ENCODE assay signal across 28 cellular contexts in the genomic region with DNA sequence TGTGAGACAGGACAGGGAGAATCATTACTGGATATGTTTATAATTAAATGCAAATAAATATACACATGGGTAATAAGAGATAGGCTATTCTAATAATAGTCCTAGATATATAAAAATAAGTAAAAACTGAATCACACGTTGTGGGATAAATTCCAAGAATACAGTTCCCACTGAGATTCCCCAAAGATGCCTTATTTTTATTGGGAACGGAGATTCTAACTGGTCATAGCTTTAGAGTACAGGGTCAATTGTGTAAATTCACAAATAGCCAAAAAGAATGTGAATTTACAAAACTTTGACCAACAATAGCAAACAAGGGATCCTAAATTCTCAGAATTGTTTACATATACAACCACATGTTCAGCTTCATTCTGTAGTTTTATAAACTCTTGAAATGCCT.
"Had no signal": no experiment of that assay in that cellular context is flagged by ENCODE, and none has a peak within 500 bp of the region (broad histone marks: within the 10 kb centered on the region; RNA-seq: fewer than 3 reads in every experiment).

No MANE protein-coding gene starts in this region.

- FAIRE-seq: islet of Langerhans, urothelium cell line had no signal

- H3K27me3 ChIP-seq: colonic mucosa, esophagus squamous epithelium, heart right ventricle, left lung, neural progenitor cell, right atrium auricular region, stomach, testis, tibial artery, upper lobe of left lung had no signal

- H3K9me3 ChIP-seq: colonic mucosa, esophagus squamous epithelium, heart right ventricle, left lung, prostate gland, right atrium auricular region, stomach, testis, tibial artery, upper lobe of left lung had no signal

- H3K36me3 ChIP-seq: colonic mucosa, esophagus squamous epithelium, left lung, neural progenitor cell, prostate gland, right atrium auricular region, upper lobe of left lung had no signal

- H3K27ac ChIP-seq: colonic mucosa, esophagus squamous epithelium, heart right ventricle, left lung, neural progenitor cell, prostate gland, right atrium auricular region, stomach, testis, tibial artery, upper lobe of left lung had no signal

- ATAC-seq: heart right ventricle; left lung; naive thymus-derived CD4-positive, alpha-beta T cell; sciatic nerve; stimulated activated effector memory CD8-positive, alpha-beta T cell treated with anti-CD3 and anti-CD28 coated beads, Interleukin-12 subunit alpha, Interleukin-12 subunit beta, amount 100 ng/mL, for 72 hours had no signal

- H3K4me3 ChIP-seq: colonic mucosa, esophagus squamous epithelium, heart right ventricle, left lung, neural progenitor cell, prostate gland, right atrium auricular region, stomach, testis, tibial artery, upper lobe of left lung had no signal

- DNase-seq: colonic mucosa; effector memory CD4-positive, alpha-beta T cell; erythroblast; esophagus squamous epithelium; foreskin melanocyte; glutamatergic neuron; heart right ventricle; hippocampal formation; left cardiac atrium; left lung; mesenchymal stem cell; midbrain; naive thymus-derived CD4-positive, alpha-beta T cell; stimulated activated CD4-positive, alpha-beta T cell treated with anti-CD3 and anti-CD28 coated beads, Interleukin-2, amount 100 ng/mL, for 24 hours; stimulated activated CD4-positive, alpha-beta T cell treated with anti-CD3 and anti-CD28 coated beads, Interleukin-4, amount 100 ng/mL, for 24 hours; stimulated activated naive CD4-positive, alpha-beta T cell treated with Interleukin-2 at 50 U/mL for 16 hours; stomach; substantia nigra; testis; tibial artery; upper lobe of left lung had no signal

- H3K4me1 ChIP-seq: colonic mucosa, left lung, neural progenitor cell, prostate gland, stomach, upper lobe of left lung had no signal
